In the genomic region with DNA sequence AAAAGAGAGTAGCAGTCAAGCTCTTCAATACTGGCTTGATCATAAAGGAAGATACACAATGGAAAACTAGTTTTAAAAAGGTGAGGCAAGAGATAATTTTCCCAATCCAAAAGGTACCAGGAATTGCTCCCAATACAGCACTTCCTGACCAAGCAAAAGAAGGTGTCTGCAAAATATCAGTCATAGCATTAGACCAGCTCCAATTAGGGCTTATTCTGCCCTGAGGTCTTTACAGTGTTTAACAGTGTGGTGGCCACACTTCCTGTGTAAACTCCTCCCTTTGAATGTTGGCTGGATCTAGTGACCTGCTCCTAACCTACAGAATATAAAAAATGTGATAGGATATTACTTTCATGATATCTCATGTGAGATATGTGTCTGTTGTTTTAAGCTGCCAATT, we compare ENCODE assay signal across 26 cellular contexts. TPM values are rescaled to one million over a fixed set of nuclear protein-coding genes. Genes with fewer than 3 reads are reported as not detected.
DNase-seq lines count a peak whose midpoint lies in the region; ATAC-seq, FAIRE-seq and TF ChIP-seq lines count a peak whose summit lies in the region.
"Had no signal": no experiment of that assay in that cellular context is flagged by ENCODE, and none has a peak within 500 bp of the region (broad histone marks: within the 10 kb centered on the region; RNA-seq: fewer than 3 reads in every experiment).

No MANE protein-coding gene starts in this region.

- no peak overlapping the region for H3K9ac ChIP-seq in K562 (ENCODE audit: insufficient read depth in 1 of 2, low read depth in 2 of 2, low read length in 2 of 2)
- H3K9ac ChIP-seq: BLaER1, neural progenitor cell had no signal

- H3K36me3 Mint-ChIP-seq in activated naive CD4-positive, alpha-beta T cell treated with anti-CD3 and anti-CD28 coated beads, Interleukin-2, amount 50 U/mL, for 24 hours = no peaks in the 10 kb centered on the region
- H3K36me3 Mint-ChIP-seq in activated naive CD4-positive, alpha-beta T cell treated with anti-CD3 and anti-CD28 coated beads for 36 hours (ENCODE audit: low read depth) = peaks cover 3% of the 10 kb centered on the region
- peaks cover 0 to 2% of the 10 kb centered on the region in 2 donors for H3K36me3 Mint-ChIP-seq in activated T-cell treated with anti-CD3 and anti-CD28 coated beads, Interleukin-2, amount 50 U/mL, for 72 hours (ENCODE audit: insufficient read depth in 2 of 2)

- no peak for TF ChIP-seq RAD21 in K562 (CRISPR knock-in tag; conservative IDR thresholded peaks at IDR 0.05 in 1 of 2, IDR thresholded peaks at IDR 0.05 in 1 of 2)

- FAIRE-seq in K562 (lab: Jason Lieb, UNC) = no peak

- TF ChIP-seq CTCF in NB4 (IDR thresholded peaks at IDR 0.05; ENCODE audit: low read depth, low read length) = no peak
- TF ChIP-seq CTCF in K562 (IDR thresholded peaks at IDR 0.05 in 2 of 3, conservative IDR thresholded peaks at IDR 0.05 in 1 of 3; ENCODE audit: insufficient read depth in 2 of 3, low read depth in 1 of 3, low read length in 3 of 3) = no peak
- TF ChIP-seq CTCF in ovary (IDR thresholded peaks at IDR 0.05) = no peak

- intact Hi-C loops in activated naive CD4-positive, alpha-beta T cell treated with anti-CD3 and anti-CD28 coated beads for 36 hours (cut with micrococcal nuclease) = no loop called here
- intact Hi-C loops in K562 (cut with micrococcal nuclease) = no loop called here
- intact Hi-C loops in ovary (cut with DNase I) = no loop called here

- peaks cover 5% of the 10 kb centered on the region for H3K9me3 Mint-ChIP-seq in activated naive CD4-positive, alpha-beta T cell treated with anti-CD3 and anti-CD28 coated beads, Interleukin-2, amount 50 U/mL, for 24 hours
- H3K9me3 Mint-ChIP-seq in activated naive CD4-positive, alpha-beta T cell treated with anti-CD3 and anti-CD28 coated beads for 36 hours = no peaks in the 10 kb centered on the region
- no peaks in the 10 kb centered on the region for H3K9me3 Mint-ChIP-seq in activated T-cell treated with anti-CD3 and anti-CD28 coated beads, Interleukin-2, amount 50 U/mL, for 72 hours

- peak overlapping the region; percentile 56 for H3K27ac Mint-ChIP-seq in activated naive CD4-positive, alpha-beta T cell treated with anti-CD3 and anti-CD28 coated beads, Interleukin-2, amount 50 U/mL, for 24 hours
- no peak overlapping the region for H3K27ac Mint-ChIP-seq in activated naive CD4-positive, alpha-beta T cell treated with anti-CD3 and anti-CD28 coated beads for 36 hours
- no peak overlapping the region for H3K27ac Mint-ChIP-seq in activated T-cell treated with anti-CD3 and anti-CD28 coated beads, Interleukin-2, amount 50 U/mL, for 72 hours
- H3K27ac Mint-ChIP-seq: activated CD8-positive, alpha-beta T cell treated with anti-CD3 and anti-CD28 coated beads, Interleukin-2, amount 10 ng/mL, durations not matched to agents 7 days and 5 days; neural progenitor cell had no signal

- in situ Hi-C loops in K562 (cut with MboI) = no loop called here

- no peaks in the 10 kb centered on the region for H3K79me2 ChIP-seq in K562 (ENCODE audit: control insufficient read depth, insufficient read depth, low read length)

- H3K4me3 Mint-ChIP-seq in activated naive CD4-positive, alpha-beta T cell treated with anti-CD3 and anti-CD28 coated beads, Interleukin-2, amount 50 U/mL, for 24 hours = no peak overlapping the region
- no peak overlapping the region for H3K4me3 Mint-ChIP-seq in activated naive CD4-positive, alpha-beta T cell treated with anti-CD3 and anti-CD28 coated beads for 36 hours
- H3K4me3 Mint-ChIP-seq in activated T-cell treated with anti-CD3 and anti-CD28 coated beads, Interleukin-2, amount 50 U/mL, for 72 hours = no peak overlapping the region
- H3K4me3 Mint-ChIP-seq: activated CD8-positive, alpha-beta T cell treated with anti-CD3 and anti-CD28 coated beads, Interleukin-2, amount 10 ng/mL, durations not matched to agents 7 days and 5 days; neural progenitor cell had no signal

- DNase-seq in activated naive CD4-positive, alpha-beta T cell treated with anti-CD3 and anti-CD28 coated beads for 36 hours = no peak
- DNase-seq in NB4 (ENCODE audit: low read depth) (peak; percentile 63), K562 (ENCODE audit: extremely low read depth in 1 of 4, low spot score in 3 of 4) (peak in 1 of 4 experiments; percentile 39), ovary (no peak), NCI-H510A treated with DMSO at 0.1 percent for 48 hours (lab: John Stamatoyannopoulos, UW) (no peak)
- no peak for DNase-seq in activated T-cell treated with anti-CD3 and anti-CD28 coated beads, Interleukin-2, amount 50 U/mL, for 72 hours
- DNase-seq: activated CD8-positive, alpha-beta T cell treated with anti-CD3 and anti-CD28 coated beads, Interleukin-2, amount 10 ng/mL, durations not matched to agents 7 days and 5 days; activated gamma-delta T cell; activated T-cell treated with anti-CD3 and anti-CD28 coated beads, Interleukin-2, amount 50 U/mL, for 1 hour; adrenal gland; body of pancreas; DMS79; effector CD4-positive, alpha-beta T cell; erythroblast; foreskin fibroblast; heart left ventricle; kidney glomerular epithelial cell; NCI-H446 treated with DMSO at 0.1 percent for 48 hours; stimulated activated CD4-positive, alpha-beta T cell treated with anti-CD3 and anti-CD28 coated beads, Interleukin-2, amount 100 ng/mL, for 24 hours had no signal

- no peaks in the 10 kb centered on the region for H3K27me3 Mint-ChIP-seq in activated naive CD4-positive, alpha-beta T cell treated with anti-CD3 and anti-CD28 coated beads, Interleukin-2, amount 50 U/mL, for 24 hours
- no peaks in the 10 kb centered on the region for H3K27me3 Mint-ChIP-seq in activated naive CD4-positive, alpha-beta T cell treated with anti-CD3 and anti-CD28 coated beads for 36 hours (ENCODE audit: low read depth)
- no peaks in the 10 kb centered on the region for H3K27me3 Mint-ChIP-seq in activated T-cell treated with anti-CD3 and anti-CD28 coated beads, Interleukin-2, amount 50 U/mL, for 72 hours (ENCODE audit: low read depth)

- H3K4me3 ChIP-seq in NB4 (ENCODE audit: low read depth, low read length) (no peak overlapping the region), K562 (no peak overlapping the region), ovary (no peak overlapping the region)
- H3K4me3 ChIP-seq: adrenal gland, BLaER1, body of pancreas, heart left ventricle, lung, neural progenitor cell, right atrium auricular region, tibial nerve had no signal

- H4K20me1 ChIP-seq in K562 (replicated peaks; ENCODE audit: control insufficient read depth, insufficient read depth, low read length) = no peaks in the 10 kb centered on the region
- H4K20me1 ChIP-seq: BLaER1 had no signal

- H3K27ac ChIP-seq in K562 (ENCODE audit: extremely low read depth, low read depth, low read length) = peak overlapping the region; percentile 34; the same call in 2 of the 3 replicates
- no peak overlapping the region for H3K27ac ChIP-seq in ovary
- H3K27ac ChIP-seq: adrenal gland, BLaER1, body of pancreas, heart left ventricle, neural progenitor cell, right atrium auricular region, tibial nerve had no signal

- H3K27me3 ChIP-seq in K562 (ENCODE audit: control insufficient read depth in 2 of 2, insufficient read depth in 2 of 2, low read length in 2 of 2) (no peaks in the 10 kb centered on the region), ovary (no peaks in the 10 kb centered on the region)
- H3K27me3 ChIP-seq: adrenal gland, body of pancreas, heart left ventricle, neural progenitor cell, right atrium auricular region, tibial nerve had no signal

- H3K9me1 ChIP-seq in K562 (ENCODE audit: control insufficient read depth, insufficient read depth, low read length) = no peaks in the 10 kb centered on the region

- CTCF ChIA-PET in activated naive CD4-positive, alpha-beta T cell treated with anti-CD3 and anti-CD28 coated beads for 36 hours (lab: Charles Lee) = interaction anchor here (0.8 kb wide), 1 partner anchor 49 kb away, joined by 3 read pairs; no protein-coding TSS in a partner anchor
- CTCF ChIA-PET in K562 (lab: Yijun Ruan, JAX; ENCODE audit: low intra/inter-chr PET ratio) = no interaction called here

- POLR2A ChIA-PET in K562 (lab: Yijun Ruan, JAX) = interaction anchor here (0.6 to 5.3 kb wide), 11 partner anchors 11 to 220 kb away, joined by 3 to 130 read pairs (median 5); a partner anchor contains a TSS

- H3K36me3 ChIP-seq in K562 (ENCODE audit: control insufficient read depth, insufficient read depth, low read length) (no peaks in the 10 kb centered on the region), ovary (no peaks in the 10 kb centered on the region)
- H3K36me3 ChIP-seq: adrenal gland, BLaER1, heart left ventricle, neural progenitor cell, right atrium auricular region, tibial nerve had no signal

- no TSS peak for BruUV-seq in K562 (replicated peaks; lab: Mats Ljungman, UMichigan)

- peaks cover 56% of the 10 kb centered on the region for H3K4me1 Mint-ChIP-seq in activated naive CD4-positive, alpha-beta T cell treated with anti-CD3 and anti-CD28 coated beads, Interleukin-2, amount 50 U/mL, for 24 hours
- H3K4me1 Mint-ChIP-seq in activated naive CD4-positive, alpha-beta T cell treated with anti-CD3 and anti-CD28 coated beads for 36 hours (ENCODE audit: low read depth) = peaks cover 44% of the 10 kb centered on the region
- H3K4me1 Mint-ChIP-seq in activated T-cell treated with anti-CD3 and anti-CD28 coated beads, Interleukin-2, amount 50 U/mL, for 72 hours (ENCODE audit: low read depth) = peaks cover 72% of the 10 kb centered on the region

- TF ChIP-seq EP300 in K562 (IDR thresholded peaks at IDR 0.05; ENCODE audit: low read length) = no peak
- no peak for TF ChIP-seq EP300 in ovary (IDR thresholded peaks at IDR 0.05)

- no peak for ATAC-seq in K562
- ATAC-seq in activated T-cell treated with anti-CD3 and anti-CD28 coated beads, Interleukin-2, amount 50 U/mL, for 72 hours (replicated peaks in 1 of 2) = no peak
- ATAC-seq: activated CD8-positive, alpha-beta T cell treated with anti-CD3 and anti-CD28 coated beads, Interleukin-2, amount 10 ng/mL, durations not matched to agents 7 days and 5 days; body of pancreas; heart left ventricle; Right ventricle myocardium inferior had no signal

- TF ChIP-seq POLR2A in NB4 (IDR thresholded peaks at IDR 0.05; ENCODE audit: extremely low read depth, insufficient read length) (no peak), K562 (conservative IDR thresholded peaks at IDR 0.05) (no peak), ovary (IDR thresholded peaks at IDR 0.05) (no peak)

- H3K4me1 ChIP-seq in K562 (replicated peaks in 1 of 2; ENCODE audit: control insufficient read depth in 2 of 2, insufficient read depth in 2 of 2, low read length in 2 of 2) (peaks cover 12 to 56% of the 10 kb centered on the region in 2 experiments), ovary (ENCODE audit: insufficient read depth) (peaks cover 3% of the 10 kb centered on the region)
- H3K4me1 ChIP-seq: neural progenitor cell had no signal

- H3K9me3 ChIP-seq in K562 (replicated peaks; ENCODE audit: control insufficient read depth, insufficient read depth, low read depth, low read length) (no peaks in the 10 kb centered on the region), ovary (no peaks in the 10 kb centered on the region)
- H3K9me3 ChIP-seq: adrenal gland, BLaER1, body of pancreas, heart left ventricle, right atrium auricular region, tibial nerve had no signal

- H3K4me2 ChIP-seq in K562 (ENCODE audit: insufficient read depth, low read length) = no peak overlapping the region
- H3K4me2 ChIP-seq: BLaER1, neural progenitor cell had no signal

- H2AFZ ChIP-seq in K562 (ENCODE audit: low read depth, low read length) = peak overlapping the region; percentile 70
- H2AFZ ChIP-seq: neural progenitor cell had no signal

RNA-seq across cellular contexts. Expression of a gene that starts 57.2 kb away (rescaled TPM):
- 10 to 100 TPM; 67.6 to 80.5 TPM for total RNA-seq in activated naive CD4-positive, alpha-beta T cell treated with anti-CD3 and anti-CD28 coated beads for 36 hours
- total RNA-seq in K562 (2011; cell fraction: chromatin; rRNA removed; ENCODE audit: low replicate concordance) = 20.7 and 24.8 TPM in 2 replicates
- 11.8 and 12.0 TPM in 2 replicates for total RNA-seq in K562 (2011; cell fraction: nucleolus; rRNA removed)
- 14.7 and 20.5 TPM in 2 replicates for total RNA-seq in K562 (2011; cell fraction: nucleoplasm; rRNA removed)
- total RNA-seq in K562 (2014; rRNA removed) = 2.7 and 3.1 TPM in 2 replicates
- 5.8 and 6.8 TPM in 2 replicates for total RNA-seq in K562 (2014; rRNA removed; fragmentation: Illumina TruSeq; extraction: Trizol)
- total RNA-seq in K562 (2015; rRNA removed; fragmentation: Illumina TruSeq; extraction: Trizol) = 4.4 and 5.3 TPM in 2 replicates
- 5.1 and 6.4 TPM in 2 replicates for total RNA-seq in K562 (2021)
- 10.1 and 11.2 TPM in 2 replicates for polyA plus RNA-seq in K562 (2011; rRNA removed)
- polyA plus RNA-seq in K562 (2011; cell fraction: cytosol; rRNA removed) = 3.7 and 5.9 TPM in 2 replicates
- 19.2 and 19.7 TPM in 2 replicates for polyA plus RNA-seq in K562 (2011; cell fraction: nucleus; rRNA removed)
- 5.5 and 7.0 TPM in 2 replicates for polyA plus RNA-seq in K562 (2012)
- polyA plus RNA-seq in K562 (2014; fragmentation: Illumina TruSeq; extraction: Trizol) = 6.1 and 7.6 TPM in 2 replicates
- 1 to 10 TPM; 3.5 to 7.5 TPM for polyA plus RNA-seq in K562 (2014; fragmentation: Nextera tagmentation; extraction: Ambion mirVana)
- polyA plus RNA-seq in K562 (2014; rRNA removed) = 6.2 and 7.7 TPM in 2 replicates
- 15.3 and 16.2 TPM in 2 replicates for polyA minus RNA-seq in K562 (2011; rRNA and poly(A)+ RNA removed)
- 4.1 and 5.9 TPM in 2 replicates for polyA minus RNA-seq in K562 (2011; cell fraction: cytosol; rRNA and poly(A)+ RNA removed)
- 4.7 and 11.4 TPM in 2 replicates for polyA minus RNA-seq in K562 (2011; cell fraction: nucleus; rRNA and poly(A)+ RNA removed)
- total RNA-seq in activated T-cell treated with anti-CD3 and anti-CD28 coated beads, Interleukin-2, amount 50 U/mL, for 72 hours = 10 to 100 TPM; 51.9 to 72.0 TPM
- total RNA-seq in ovary = 10 to 100 TPM in 6 of 7 donors, 1 to 10 TPM in 1; 9.9 to 36.5 (median 16.5) TPM
- polyA plus RNA-seq in ovary = 10 to 100 TPM; 22.9 to 45.7 TPM
